In genomic region chr1:32200226-32201010, GRCh38 we compare ENCODE assay signal across 8 cellular contexts. TPM values are rescaled to one million over a fixed set of nuclear protein-coding genes. Genes with fewer than 3 reads are reported as not detected.
DNase-seq lines count a peak whose midpoint lies in the region; ATAC-seq, FAIRE-seq and TF ChIP-seq lines count a peak whose summit lies in the region.

TSS of gene CCDC28B (plus strand) at chr1:32200595. CDS start at chr1:32201936, 1,341 bp downstream.

- H3F3A ChIP-seq in MM.1S (ENCODE audit: insufficient read depth, low read length), result peaks cover 20% of the 10 kb centered on the region

- DNase-seq in GM12865 (ENCODE audit: low read depth) (peak; percentile 60), MM.1S (no peak), SW480 (ENCODE audit: low spot score) (peak; percentile 56), amniotic epithelial cell (ENCODE audit: low read depth) (peak; percentile 73), cardiac muscle cell (ENCODE audit: low read depth in 1 of 2, low spot score in 1 of 2) (peak; percentile 70 to 74), ovary (peak; percentile 67 to 85 (median 79)), urothelium cell line (ENCODE audit: low spot score) (peak; percentile 54)

- H3K36me3 ChIP-seq in MM.1S (replicated peaks; ENCODE audit: insufficient read depth, low read length), result no peaks in the 10 kb centered on the region; the same call in 1 of the 2 replicates
- H3K36me3 ChIP-seq in cardiac muscle cell, result peaks cover 12% of the 10 kb centered on the region
- no peaks in the 10 kb centered on the region for H3K36me3 ChIP-seq in ovary

- TF ChIP-seq POLR2A in ovary (IDR thresholded peaks at IDR 0.05), result peak; percentile 22

- 0% methylated on average over 33 to 34 of the region's 34 CpGs for WGBS in ovary, 3 donors

- H3K4me2 ChIP-seq in MM.1S (ENCODE audit: low read depth, low read length), result peak within 1 kb of the TSS; percentile 98

- TF ChIP-seq CTCF in GM12865 (IDR thresholded peaks at IDR 0.05; ENCODE audit: insufficient read depth, low read depth, low read length, missing control alignments) (no peak), MM.1S (IDR thresholded peaks at IDR 0.05; ENCODE audit: low read length) (no peak), cardiac muscle cell (IDR thresholded peaks at IDR 0.05; ENCODE audit: low read depth, low read length) (no peak), ovary (IDR thresholded peaks at IDR 0.05) (no peak)

- H2AFZ ChIP-seq in MM.1S (ENCODE audit: low read length), result peak within 1 kb of the TSS; percentile 68

- no peak for TF ChIP-seq EP300 in ovary (IDR thresholded peaks at IDR 0.05)

- FAIRE-seq in urothelium cell line (lab: Jason Lieb, UNC), result no peak

- 0 out of 2 replicates have a peak, but pooled peaks cover 3% of the 10 kb centered on the region for H3K27me3 ChIP-seq in MM.1S (replicated peaks; ENCODE audit: insufficient read depth, low read length)
- H3K27me3 ChIP-seq in cardiac muscle cell, result no peaks in the 10 kb centered on the region
- no peaks in the 10 kb centered on the region for H3K27me3 ChIP-seq in ovary

- no peak within 1 kb of the TSS; the same call in 1 of the 2 replicates for H3K27ac ChIP-seq in MM.1S (ENCODE audit: low read length)
- peak within 1 kb of the TSS; percentile 77 for H3K27ac ChIP-seq in cardiac muscle cell
- peak within 1 kb of the TSS; percentile 59 to 72 for H3K27ac ChIP-seq in ovary

- H3K4me1 ChIP-seq in MM.1S (ENCODE audit: low read length) (peaks cover 43% of the 10 kb centered on the region), cardiac muscle cell (ENCODE audit: low read depth) (peaks cover 12% of the 10 kb centered on the region), ovary (ENCODE audit: insufficient read depth) (peaks cover 12% of the 10 kb centered on the region)

- H3K4me3 ChIP-seq in GM12865 (ENCODE audit: low read depth, low read length), result peak within 1 kb of the TSS; percentile 82
- H3K4me3 ChIP-seq in MM.1S (ENCODE audit: low read length), result peak within 1 kb of the TSS; percentile 60
- peak within 1 kb of the TSS; percentile 46 for H3K4me3 ChIP-seq in cardiac muscle cell
- H3K4me3 ChIP-seq in ovary, result peak within 1 kb of the TSS; percentile 48

- intact Hi-C loops in ovary (cut with DNase I), result no loop called here

- H3K9ac ChIP-seq in MM.1S (ENCODE audit: low read length), result no peak within 1 kb of the TSS

- peaks cover 16% of the 10 kb centered on the region for H4K20me1 ChIP-seq in MM.1S (ENCODE audit: insufficient read depth, low read length)

- no peak for ATAC-seq in GM18907 (IDR thresholded peaks at IDR 0.05; ENCODE audit: unreplicated experiment)

- no peaks in the 10 kb centered on the region for H3K9me2 ChIP-seq in MM.1S (replicated peaks; ENCODE audit: insufficient read depth, low read length)

- H3K9me3 ChIP-seq in MM.1S (replicated peaks; ENCODE audit: insufficient read depth, low read length) (no peaks in the 10 kb centered on the region), cardiac muscle cell (ENCODE audit: low read depth) (no peaks in the 10 kb centered on the region), ovary (no peaks in the 10 kb centered on the region)

- no peaks in the 10 kb centered on the region for H3K79me2 ChIP-seq in MM.1S (ENCODE audit: low read length)

RNA-seq across cellular contexts. Expression of gene CCDC28B, which starts in this region (rescaled TPM):
- total RNA-seq in cardiac muscle cell (68.7 and 75.1 TPM in 2 replicates), ovary (1 to 10 TPM; 3.2 to 9.4 (median 6.2) TPM)
- polyA plus RNA-seq in cardiac muscle cell (99.7 and 111 TPM in 2 replicates), ovary (1 to 10 TPM; 2.3 to 6.8 TPM)

Comparison
In these comparisons a context has a peak if more than half of its experiments do, and no peak if none do; other contexts are left out.
1. RNA of gene CCDC28B (polyA plus RNA-seq): 99.7 to 111 TPM in cardiac muscle cell; 2.3 to 6.8 TPM in ovary; every median in the first group is over 10 times any median in the second.
2. Peak in every context shown above with its lines, with median percentiles within 50 percentile points of each other: H3K4me3 ChIP-seq.